ENCODE assay signal across 8 cellular contexts in genomic region chr11:45179686-45180085, GRCh38. TPM values are rescaled to one million over a fixed set of nuclear protein-coding genes. Genes with fewer than 3 reads are reported as not detected.
A peak's percentile ranks its signal among the peaks of the same experiment; 100 is the strongest.
DNase-seq lines count a peak whose midpoint lies in the region; ATAC-seq and TF ChIP-seq lines count a peak whose summit lies in the region.

No MANE protein-coding gene starts in this region.

- no peaks in the 10 kb centered on the region for H3K4me1 ChIP-seq in urinary bladder (ENCODE audit: insufficient read depth)
- H3K4me1 ChIP-seq in testis = peaks cover 17% of the 10 kb centered on the region

- H3K36me3 ChIP-seq in brain microvascular endothelial cell (replicated peaks) (no peaks in the 10 kb centered on the region), urinary bladder (ENCODE audit: insufficient read depth) (no peaks in the 10 kb centered on the region), testis (ENCODE audit: low read depth, missing control alignments) (no peaks in the 10 kb centered on the region)

- no peak for TF ChIP-seq CTCF in brain microvascular endothelial cell (IDR thresholded peaks at IDR 0.05; ENCODE audit: low read depth, low read length, missing control alignments)
- no peak for TF ChIP-seq CTCF in testis (IDR thresholded peaks at IDR 0.05)

- H3K27me3 Mint-ChIP-seq in activated naive CD4-positive, alpha-beta T cell treated with anti-CD3 and anti-CD28 coated beads, Interleukin-2, amount 50 U/mL, for 24 hours = peaks cover 13% of the 10 kb centered on the region

- H3K27me3 ChIP-seq in brain microvascular endothelial cell (replicated peaks) (peaks cover 3% of the 10 kb centered on the region), testis (no peaks in the 10 kb centered on the region)

- peaks cover 5% of the 10 kb centered on the region for H3K36me3 Mint-ChIP-seq in activated naive CD4-positive, alpha-beta T cell treated with anti-CD3 and anti-CD28 coated beads, Interleukin-2, amount 50 U/mL, for 24 hours

- ATAC-seq in GM18517 (IDR thresholded peaks at IDR 0.05; ENCODE audit: unreplicated experiment) = no peak

- H3K4me3 ChIP-seq in brain microvascular endothelial cell (ENCODE audit: low read depth, low read length) (peak overlapping the region; percentile 37), urinary bladder (ENCODE audit: low read depth, low read length) (peak overlapping the region; percentile 79), testis (peak overlapping the region in 1 of 2 donors; percentile 26)

- no peak for TF ChIP-seq POLR2A in testis (IDR thresholded peaks at IDR 0.05)

- intact Hi-C loops in testis (cut with DNase I; ENCODE audit: low total_unique reads) = loop anchor here (10.0 kb wide), 1 partner anchor 55 kb away; no protein-coding TSS in a partner anchor

- in situ Hi-C loops in brain microvascular endothelial cell (cut with HindIII; ENCODE audit: low pct_ligation_motif_present, low sequenced_read_pairs) = no loop called here

- no peak for DNase-seq in activated naive CD4-positive, alpha-beta T cell treated with Interleukin-2 at 50 U/mL for 16 hours
- DNase-seq in brain microvascular endothelial cell (no peak), mesenteric fat pad (ENCODE audit: low spot score) (peak; percentile 55), NCI-H774 (lab: John Stamatoyannopoulos, UW) (no peak), testis (no peak)

- H3K9me3 Mint-ChIP-seq in activated naive CD4-positive, alpha-beta T cell treated with anti-CD3 and anti-CD28 coated beads, Interleukin-2, amount 50 U/mL, for 24 hours = no peaks in the 10 kb centered on the region

- H3K9me3 ChIP-seq in testis = no peaks in the 10 kb centered on the region

- peak overlapping the region; percentile 71 for H3K27ac Mint-ChIP-seq in activated naive CD4-positive, alpha-beta T cell treated with anti-CD3 and anti-CD28 coated beads, Interleukin-2, amount 50 U/mL, for 24 hours

- 54% methylated on average over 3 of the region's 3 CpGs for WGBS in urinary bladder
- WGBS in testis, 2 donors = 60% methylated on average over 3 of the region's 3 CpGs; no CpG with 5 or more reads in 1 of the 2 donors

- peaks cover 15% of the 10 kb centered on the region for H3K4me1 Mint-ChIP-seq in activated naive CD4-positive, alpha-beta T cell treated with anti-CD3 and anti-CD28 coated beads, Interleukin-2, amount 50 U/mL, for 24 hours

- peak overlapping the region; percentile 83 for H3K4me3 Mint-ChIP-seq in activated naive CD4-positive, alpha-beta T cell treated with anti-CD3 and anti-CD28 coated beads, Interleukin-2, amount 50 U/mL, for 24 hours

- H3K27ac ChIP-seq in brain microvascular endothelial cell (peak overlapping the region; percentile 31), urinary bladder (ENCODE audit: low read depth) (no peak overlapping the region), testis (no peak overlapping the region)

RNA-seq across cellular contexts. Expression of gene PRDM11, which starts 33.2 kb away (rescaled TPM):
- total RNA-seq in mesenteric fat pad (11.2 TPM), urinary bladder (13.7 TPM), testis (10 to 100 TPM; 13.6 to 15.9 TPM)
- polyA plus RNA-seq in urinary bladder (17.2 TPM), testis (ENCODE audit: insufficient read depth, low read depth, low replicate concordance) (6.4 TPM)
